16 cellular contexts compared by ENCODE assay signal in the genomic region with DNA sequence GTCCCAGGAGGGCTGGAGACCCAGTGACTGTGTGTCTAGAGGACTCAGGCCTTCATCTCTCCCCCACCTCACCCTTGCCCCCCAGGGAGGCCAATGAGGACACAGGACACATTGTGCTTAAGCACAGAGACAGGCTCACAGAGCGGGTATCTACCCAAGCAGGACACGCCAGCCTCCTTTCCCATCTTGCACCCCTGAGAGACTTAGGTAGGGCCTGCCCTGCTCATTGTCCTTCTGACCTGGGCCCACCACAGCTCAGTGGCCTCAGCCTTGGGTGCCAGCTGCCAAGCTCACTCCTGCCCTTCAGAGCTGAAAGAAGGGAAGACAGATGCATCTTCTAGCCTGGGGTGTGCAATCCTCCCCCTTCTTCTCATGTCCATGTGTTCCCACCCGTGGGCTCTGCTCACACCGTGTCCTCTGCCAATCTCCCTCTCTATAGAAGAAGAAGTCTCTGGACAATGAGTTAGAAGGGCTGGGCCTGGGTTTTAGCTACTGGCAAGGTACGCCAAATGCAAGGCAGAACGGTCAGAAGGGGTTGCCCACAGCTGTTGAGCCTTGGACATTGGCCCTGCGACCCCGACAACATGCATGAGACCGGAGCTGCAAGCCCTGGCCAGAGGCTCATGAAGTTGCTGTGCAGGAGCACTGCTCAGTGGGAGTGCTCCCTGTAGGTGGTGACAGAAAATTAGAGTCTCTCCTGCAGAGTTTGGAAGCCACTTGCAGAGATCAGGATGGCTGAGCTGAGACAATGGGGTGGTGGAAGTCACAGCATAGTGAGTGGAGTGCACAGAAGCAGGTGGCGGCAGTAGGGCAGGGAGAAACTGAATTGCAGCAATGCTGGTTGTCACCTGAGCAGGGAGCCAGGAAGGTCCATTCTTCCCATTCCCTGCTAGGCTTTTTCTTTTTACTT. TPM values are rescaled to one million over a fixed set of nuclear protein-coding genes. Genes with fewer than 3 reads are reported as not detected.
"Had no signal": no experiment of that assay in that cellular context is flagged by ENCODE, and none has a peak within 500 bp of the region (broad histone marks: within the 10 kb centered on the region; RNA-seq: fewer than 3 reads in every experiment).

No MANE protein-coding gene starts in this region.

- H3K27ac Mint-ChIP-seq: nephron had no signal

- H3K4me3 Mint-ChIP-seq: nephron had no signal

- H3K9me3 ChIP-seq: adrenal gland, heart left ventricle, pancreas, tibial nerve had no signal

- DNase-seq: activated CD4-positive, alpha-beta T cell treated with anti-CD3 and anti-CD28 coated beads, Interleukin-2, amount 50 U/mL, for 48 hours; activated naive CD4-positive, alpha-beta T cell treated with anti-CD3 and anti-CD28 coated beads, Interleukin-2, amount 50 U/mL, for 16 hours; activated T-cell treated with anti-CD3 and anti-CD28 coated beads for 4 hours; caudate nucleus; cortex of kidney; effector CD8-positive, alpha-beta T cell; heart left ventricle; mesendoderm; stimulated activated CD4-positive, alpha-beta T cell treated with anti-CD3 and anti-CD28 coated beads, Interleukin-4, amount 100 ng/mL, for 4 hours had no signal

- H3K9me3 Mint-ChIP-seq: nephron had no signal

- ATAC-seq: heart left ventricle, left lobe of liver, pancreas had no signal

RNA-seq across cellular contexts. Expression of a gene that starts 32.8 kb away (rescaled TPM):
- total RNA-seq: fibroblast of lung; left lobe of liver; T-helper 2 cell treated with Interferon-gamma antibody and Interleukin-4, amounts not matched to agents 100 ng/mL and 5 ng/mL, for 36 hours had no signal
